ENCODE assay signal across 16 cellular contexts in genomic region chr2:159267926-159268325, GRCh38. TPM values are rescaled to one million over a fixed set of nuclear protein-coding genes. Genes with fewer than 3 reads are reported as not detected.
A peak's percentile ranks its signal among the peaks of the same experiment; 100 is the strongest.
DNase-seq lines count a peak whose midpoint lies in the region; FAIRE-seq and TF ChIP-seq lines count a peak whose summit lies in the region.
"Had no signal": no experiment of that assay in that cellular context is flagged by ENCODE, and none has a peak within 500 bp of the region (broad histone marks: within the 10 kb centered on the region; RNA-seq: fewer than 3 reads in every experiment).

No MANE protein-coding gene starts in this region.

- no peaks in the 10 kb centered on the region; the same call in 1 of the 2 replicates for H3K36me3 ChIP-seq in SJCRH30
- H3K36me3 ChIP-seq in uterus = no peaks in the 10 kb centered on the region

- TF ChIP-seq CTCF in choroid plexus epithelial cell (conservative IDR thresholded peaks at IDR 0.05; ENCODE audit: low read depth, low read length) (no peak), uterus (IDR thresholded peaks at IDR 0.05) (no peak)

- peak; percentile 26 for DNase-seq in DMS53 treated with DMSO at 0.1 percent for 48 hours (lab: John Stamatoyannopoulos, UW; ENCODE audit: unreplicated experiment)
- DNase-seq in HTR-8/SVneo (ENCODE audit: insufficient read length, low spot score) = no peak
- DNase-seq in choroid plexus epithelial cell (ENCODE audit: low read depth) = peak; percentile 36
- DNase-seq in lung microvascular endothelial cell (ENCODE audit: low read depth in 2 of 2) = peak; percentile 14 to 56
- no peak for DNase-seq in SJCRH30
- DNase-seq in posterior vena cava (ENCODE audit: low spot score) = no peak
- no peak for DNase-seq in uterus
- DNase-seq: CD8-positive, alpha-beta T cell; DMS79; NCI-H1417; NCI-H187; NCI-H345; NCI-H524 treated with DMSO at 0.1 percent for 48 hours had no signal

- FAIRE-seq in HTR-8/SVneo (lab: Jason Lieb, UNC) = peak; percentile 28
- FAIRE-seq: A549 had no signal

- H3K9me3 ChIP-seq in SJCRH30 (replicated peaks) = no peaks in the 10 kb centered on the region
- H3K9me3 ChIP-seq in uterus = no peaks in the 10 kb centered on the region
- H3K9me3 ChIP-seq: A549, HAP-1 had no signal

- no peak overlapping the region for H3K4me3 ChIP-seq in choroid plexus epithelial cell (ENCODE audit: low read depth, low read length)
- H3K4me3 ChIP-seq in SJCRH30 = no peak overlapping the region
- no peak overlapping the region for H3K4me3 ChIP-seq in uterus
- H3K4me3 ChIP-seq: A549; BLaER1 treated with 17β-estradiol and CSF1 and Interleukin-3, amounts not matched to agents 10 nM and 100 nM; HAP-1 had no signal

- H3K4me1 ChIP-seq in SJCRH30 (no peaks in the 10 kb centered on the region), uterus (no peaks in the 10 kb centered on the region)
- H3K4me1 ChIP-seq: BLaER1 treated with 17β-estradiol and CSF1 and Interleukin-3, amounts not matched to agents 10 nM and 100 nM had no signal

- intact Hi-C loops in posterior vena cava (cut with DNase I) = no loop called here
- intact Hi-C loops in uterus (cut with DNase I; ENCODE audit: low total_unique reads) = no loop called here

- H3K27ac ChIP-seq in SJCRH30 = no peak overlapping the region
- no peak overlapping the region for H3K27ac ChIP-seq in uterus
- H3K27ac ChIP-seq: A549; BLaER1 treated with 17β-estradiol and CSF1 and Interleukin-3, amounts not matched to agents 10 nM and 100 nM had no signal

- no peak for TF ChIP-seq POLR2A in uterus (IDR thresholded peaks at IDR 0.05)

- no peaks in the 10 kb centered on the region for H3K27me3 ChIP-seq in SJCRH30
- no peaks in the 10 kb centered on the region for H3K27me3 ChIP-seq in uterus
- H3K27me3 ChIP-seq: BLaER1 treated with 17β-estradiol and CSF1 and Interleukin-3, amounts not matched to agents 10 nM and 100 nM had no signal

RNA-seq across cellular contexts. Expression of gene WDSUB1, which starts 18.6 kb away (rescaled TPM):
- total RNA-seq in lung microvascular endothelial cell (4.1 and 8.1 TPM in 2 replicates), posterior vena cava (1 to 10 TPM; 4.9 to 7.9 TPM), uterus (10 to 100 TPM in 1 of 4 donors, 1 to 10 TPM in 3; 5.6 to 10.3 (median 8.3) TPM)
- 7.9 and 8.6 TPM in 2 replicates for total RNA-seq in SJCRH30 (2014; rRNA removed; shearing (Covaris generic))

Comparison
In these comparisons a context has a peak if more than half of its experiments do, and no peak if none do; other contexts are left out.
1. DNase-seq: peak in DMS53 treated with DMSO at 0.1 percent for 48 hours (single experiment), choroid plexus epithelial cell (single experiment) and lung microvascular endothelial cell (2 of 2); none in HTR-8/SVneo (single experiment), SJCRH30 (0 of 2), posterior vena cava (single experiment) and uterus (0 of 2).